In genomic region chr3:44648564-44649229, GRCh38 we compare ENCODE assay signal across 8 cellular contexts. TPM values are rescaled to one million over a fixed set of nuclear protein-coding genes. Genes with fewer than 3 reads are reported as not detected.
DNase-seq lines count a peak whose midpoint lies in the region; ATAC-seq, FAIRE-seq and TF ChIP-seq lines count a peak whose summit lies in the region.

Gene ZNF35, plus strand, starts transcription at chr3:44648732. Its CDS starts 2,336 bp downstream, at chr3:44651068.

- H3K4me3 ChIP-seq in thoracic aorta: peak within 1 kb of the TSS; percentile 79

- H3K27me3 ChIP-seq in thoracic aorta (replicated peaks; ENCODE audit: insufficient read depth): no peaks in the 10 kb centered on the region

- intact Hi-C loops in activated T-helper 1 cell treated with anti-CD3 and anti-CD28 coated beads, Interleukin-12 subunit alpha, Interleukin-12 subunit beta, Interleukin-2, Interleukin-4 antibody, amounts not matched to agents 30 ng/mL and 10 ng/mL and 1 ng/mL, durations not matched to agents 14 hours and 24 hours and 36 hours (cut with micrococcal nuclease): loop anchor here (1.0 to 10.0 kb wide), 2 partner anchors 24 to 76 kb away; partner anchors contain the start of gene ZNF501

- DNase-seq in DMS114 treated with DMSO at 0.1 percent for 48 hours (lab: John Stamatoyannopoulos, UW; ENCODE audit: unreplicated experiment) (peak; percentile 80), NCI-H82 (lab: John Stamatoyannopoulos, UW) (peak; percentile 93), frontal cortex (ENCODE audit: low spot score in 2 of 2) (peak; percentile 54 to 81), nephron progenitor cell (peak; percentile 78), thoracic aorta (ENCODE audit: low spot score) (no peak)
- peak; percentile 1 for DNase-seq in activated T-helper 1 cell treated with anti-CD3 and anti-CD28 coated beads, Interleukin-12 subunit alpha, Interleukin-12 subunit beta, Interleukin-2, Interleukin-4 antibody, amounts not matched to agents 30 ng/mL and 10 ng/mL and 1 ng/mL, durations not matched to agents 14 hours and 24 hours and 36 hours (ENCODE audit: low spot score)

- peak within 1 kb of the TSS; percentile 40 for H3K27ac Mint-ChIP-seq in activated T-helper 1 cell treated with anti-CD3 and anti-CD28 coated beads, Interleukin-12 subunit alpha, Interleukin-12 subunit beta, Interleukin-2, Interleukin-4 antibody, amounts not matched to agents 30 ng/mL and 10 ng/mL and 1 ng/mL, durations not matched to agents 14 hours and 24 hours and 36 hours
- peak within 1 kb of the TSS; percentile 97 for H3K27ac Mint-ChIP-seq in nephron progenitor cell

- H3K27me3 Mint-ChIP-seq in activated T-helper 1 cell treated with anti-CD3 and anti-CD28 coated beads, Interleukin-12 subunit alpha, Interleukin-12 subunit beta, Interleukin-2, Interleukin-4 antibody, amounts not matched to agents 30 ng/mL and 10 ng/mL and 1 ng/mL, durations not matched to agents 14 hours and 24 hours and 36 hours (ENCODE audit: insufficient read depth): no peaks in the 10 kb centered on the region
- no peaks in the 10 kb centered on the region for H3K27me3 Mint-ChIP-seq in nephron progenitor cell (ENCODE audit: low read depth, poor library complexity)

- H3K36me3 ChIP-seq in thoracic aorta: peaks cover 21% of the 10 kb centered on the region

- no peak for FAIRE-seq in frontal cortex (lab: Jason Lieb, UNC)

- H3K9me3 ChIP-seq in thoracic aorta: peaks cover 9% of the 10 kb centered on the region

- H3K27ac ChIP-seq in thoracic aorta: peak within 1 kb of the TSS; percentile 31 to 65

- peaks cover 20% of the 10 kb centered on the region for H3K36me3 Mint-ChIP-seq in activated T-helper 1 cell treated with anti-CD3 and anti-CD28 coated beads, Interleukin-12 subunit alpha, Interleukin-12 subunit beta, Interleukin-2, Interleukin-4 antibody, amounts not matched to agents 30 ng/mL and 10 ng/mL and 1 ng/mL, durations not matched to agents 14 hours and 24 hours and 36 hours (ENCODE audit: low read depth)
- H3K36me3 Mint-ChIP-seq in nephron progenitor cell (ENCODE audit: low read depth): peaks cover 83% of the 10 kb centered on the region

- H3K9me3 Mint-ChIP-seq in activated T-helper 1 cell treated with anti-CD3 and anti-CD28 coated beads, Interleukin-12 subunit alpha, Interleukin-12 subunit beta, Interleukin-2, Interleukin-4 antibody, amounts not matched to agents 30 ng/mL and 10 ng/mL and 1 ng/mL, durations not matched to agents 14 hours and 24 hours and 36 hours: peaks cover 42% of the 10 kb centered on the region
- peaks cover 38% of the 10 kb centered on the region for H3K9me3 Mint-ChIP-seq in nephron progenitor cell

- TF ChIP-seq CTCF in nephron progenitor cell (IDR thresholded peaks at IDR 0.05) (no peak), thoracic aorta (IDR thresholded peaks at IDR 0.05) (no peak)

- H3K4me1 Mint-ChIP-seq in activated T-helper 1 cell treated with anti-CD3 and anti-CD28 coated beads, Interleukin-12 subunit alpha, Interleukin-12 subunit beta, Interleukin-2, Interleukin-4 antibody, amounts not matched to agents 30 ng/mL and 10 ng/mL and 1 ng/mL, durations not matched to agents 14 hours and 24 hours and 36 hours (ENCODE audit: low read depth): no peaks in the 10 kb centered on the region
- H3K4me1 Mint-ChIP-seq in nephron progenitor cell: peaks cover 19% of the 10 kb centered on the region

- peak within 1 kb of the TSS; percentile 86 for H3K4me3 Mint-ChIP-seq in activated T-helper 1 cell treated with anti-CD3 and anti-CD28 coated beads, Interleukin-12 subunit alpha, Interleukin-12 subunit beta, Interleukin-2, Interleukin-4 antibody, amounts not matched to agents 30 ng/mL and 10 ng/mL and 1 ng/mL, durations not matched to agents 14 hours and 24 hours and 36 hours
- peak within 1 kb of the TSS; percentile 91 for H3K4me3 Mint-ChIP-seq in nephron progenitor cell

- ATAC-seq in GM19397 (IDR thresholded peaks at IDR 0.05; ENCODE audit: unreplicated experiment): peak; percentile 92
- ATAC-seq in HG03520 (IDR thresholded peaks at IDR 0.05; ENCODE audit: unreplicated experiment): peak; percentile 91
- ATAC-seq in thoracic aorta (ENCODE audit: insufficient number of reproducible peaks, low FRiP score, low read depth): no peak

- peaks cover 0 to 9% of the 10 kb centered on the region in 2 donors for H3K4me1 ChIP-seq in thoracic aorta (ENCODE audit: control insufficient read depth in 1 of 2, low read depth in 2 of 2)

RNA-seq across cellular contexts. Expression of gene ZNF35, which starts in this region (rescaled TPM):
- 4.8 and 5.5 TPM in 2 replicates for total RNA-seq in activated T-helper 1 cell treated with anti-CD3 and anti-CD28 coated beads, Interleukin-12 subunit alpha, Interleukin-12 subunit beta, Interleukin-2, Interleukin-4 antibody, amounts not matched to agents 30 ng/mL and 10 ng/mL and 1 ng/mL, durations not matched to agents 14 hours and 24 hours and 36 hours
- 22.4 TPM for total RNA-seq in frontal cortex
- total RNA-seq in thoracic aorta: 10 to 100 TPM in 1 of 2 donors, 1 to 10 TPM in 1; 6.6 to 28.1 TPM
